1 cellular context compared by ENCODE assay signal in the genomic region with DNA sequence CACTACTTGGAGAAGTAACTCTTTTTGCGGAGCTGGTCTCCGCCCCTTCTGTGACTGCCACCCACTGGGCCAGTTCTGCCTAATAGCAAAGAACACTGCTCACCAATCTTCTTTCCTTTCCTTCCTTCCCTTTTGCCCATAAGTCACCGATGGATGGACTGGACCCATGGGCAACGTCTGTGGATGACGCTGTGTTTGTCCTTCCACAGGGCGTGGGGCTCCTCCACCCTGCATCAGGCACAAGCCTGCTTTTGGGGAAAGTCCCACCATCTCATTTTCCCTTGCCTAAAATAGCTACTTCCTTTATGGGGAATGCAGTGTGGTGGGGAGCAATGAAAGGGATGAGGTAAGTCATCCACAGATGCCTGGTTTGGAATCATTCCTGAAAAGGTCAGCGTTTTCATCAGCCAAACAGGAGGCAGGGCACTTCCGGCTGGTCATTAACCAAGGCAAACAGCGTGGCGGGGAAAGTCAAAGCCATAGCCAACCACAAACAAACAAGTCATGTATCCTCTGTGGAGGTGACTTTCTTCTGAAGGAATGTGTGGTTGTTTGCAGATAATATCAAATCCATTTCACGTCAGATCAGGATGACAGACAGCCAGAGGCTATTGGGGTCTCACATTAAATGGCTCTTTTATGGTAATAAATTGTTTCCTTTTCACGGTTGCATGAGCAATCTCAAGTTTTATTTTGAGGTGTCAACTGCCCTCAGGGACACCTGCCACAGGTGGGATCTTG.
A peak's percentile ranks its signal among the peaks of the same experiment; 100 is the strongest.
TF ChIP-seq lines count a peak whose summit lies in the region.

No MANE protein-coding gene starts in this region.

TF ChIP-seq in HEK293, 187 proteins besides CTCF, POLR2A, EP300 and RAD21 (continued from another document and continues in another):
- no peak for TF ChIP-seq ZNF416 (tag by site-specific recombination; IDR thresholded peaks at IDR 0.05)
- no peak for TF ChIP-seq ZNF114 (tag by site-specific recombination; IDR thresholded peaks at IDR 0.05)
- no peak for TF ChIP-seq IKZF3 (tag by site-specific recombination; IDR thresholded peaks at IDR 0.05)
- TF ChIP-seq, protein P1, sequence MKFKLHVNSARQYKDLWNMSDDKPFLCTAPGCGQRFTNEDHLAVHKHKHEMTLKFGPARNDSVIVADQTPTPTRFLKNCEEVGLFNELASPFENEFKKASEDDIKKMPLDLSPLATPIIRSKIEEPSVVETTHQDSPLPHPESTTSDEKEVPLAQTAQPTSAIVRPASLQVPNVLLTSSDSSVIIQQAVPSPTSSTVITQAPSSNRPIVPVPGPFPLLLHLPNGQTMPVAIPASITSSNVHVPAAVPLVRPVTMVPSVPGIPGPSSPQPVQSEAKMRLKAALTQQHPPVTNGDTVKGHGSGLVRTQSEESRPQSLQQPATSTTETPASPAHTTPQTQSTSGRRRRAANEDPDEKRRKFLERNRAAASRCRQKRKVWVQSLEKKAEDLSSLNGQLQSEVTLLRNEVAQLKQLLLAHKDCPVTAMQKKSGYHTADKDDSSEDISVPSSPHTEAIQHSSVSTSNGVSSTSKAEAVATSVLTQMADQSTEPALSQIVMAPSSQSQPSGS (tag by site-specific recombination; IDR thresholded peaks at IDR 0.05; ENCODE audit: low read depth), result peak; percentile 45; the same call in 1 of the 2 replicates
- TF ChIP-seq KLF7 (tag by site-specific recombination; IDR thresholded peaks at IDR 0.05; ENCODE audit: borderline replicate concordance), result no peak
- TF ChIP-seq, protein P2, sequence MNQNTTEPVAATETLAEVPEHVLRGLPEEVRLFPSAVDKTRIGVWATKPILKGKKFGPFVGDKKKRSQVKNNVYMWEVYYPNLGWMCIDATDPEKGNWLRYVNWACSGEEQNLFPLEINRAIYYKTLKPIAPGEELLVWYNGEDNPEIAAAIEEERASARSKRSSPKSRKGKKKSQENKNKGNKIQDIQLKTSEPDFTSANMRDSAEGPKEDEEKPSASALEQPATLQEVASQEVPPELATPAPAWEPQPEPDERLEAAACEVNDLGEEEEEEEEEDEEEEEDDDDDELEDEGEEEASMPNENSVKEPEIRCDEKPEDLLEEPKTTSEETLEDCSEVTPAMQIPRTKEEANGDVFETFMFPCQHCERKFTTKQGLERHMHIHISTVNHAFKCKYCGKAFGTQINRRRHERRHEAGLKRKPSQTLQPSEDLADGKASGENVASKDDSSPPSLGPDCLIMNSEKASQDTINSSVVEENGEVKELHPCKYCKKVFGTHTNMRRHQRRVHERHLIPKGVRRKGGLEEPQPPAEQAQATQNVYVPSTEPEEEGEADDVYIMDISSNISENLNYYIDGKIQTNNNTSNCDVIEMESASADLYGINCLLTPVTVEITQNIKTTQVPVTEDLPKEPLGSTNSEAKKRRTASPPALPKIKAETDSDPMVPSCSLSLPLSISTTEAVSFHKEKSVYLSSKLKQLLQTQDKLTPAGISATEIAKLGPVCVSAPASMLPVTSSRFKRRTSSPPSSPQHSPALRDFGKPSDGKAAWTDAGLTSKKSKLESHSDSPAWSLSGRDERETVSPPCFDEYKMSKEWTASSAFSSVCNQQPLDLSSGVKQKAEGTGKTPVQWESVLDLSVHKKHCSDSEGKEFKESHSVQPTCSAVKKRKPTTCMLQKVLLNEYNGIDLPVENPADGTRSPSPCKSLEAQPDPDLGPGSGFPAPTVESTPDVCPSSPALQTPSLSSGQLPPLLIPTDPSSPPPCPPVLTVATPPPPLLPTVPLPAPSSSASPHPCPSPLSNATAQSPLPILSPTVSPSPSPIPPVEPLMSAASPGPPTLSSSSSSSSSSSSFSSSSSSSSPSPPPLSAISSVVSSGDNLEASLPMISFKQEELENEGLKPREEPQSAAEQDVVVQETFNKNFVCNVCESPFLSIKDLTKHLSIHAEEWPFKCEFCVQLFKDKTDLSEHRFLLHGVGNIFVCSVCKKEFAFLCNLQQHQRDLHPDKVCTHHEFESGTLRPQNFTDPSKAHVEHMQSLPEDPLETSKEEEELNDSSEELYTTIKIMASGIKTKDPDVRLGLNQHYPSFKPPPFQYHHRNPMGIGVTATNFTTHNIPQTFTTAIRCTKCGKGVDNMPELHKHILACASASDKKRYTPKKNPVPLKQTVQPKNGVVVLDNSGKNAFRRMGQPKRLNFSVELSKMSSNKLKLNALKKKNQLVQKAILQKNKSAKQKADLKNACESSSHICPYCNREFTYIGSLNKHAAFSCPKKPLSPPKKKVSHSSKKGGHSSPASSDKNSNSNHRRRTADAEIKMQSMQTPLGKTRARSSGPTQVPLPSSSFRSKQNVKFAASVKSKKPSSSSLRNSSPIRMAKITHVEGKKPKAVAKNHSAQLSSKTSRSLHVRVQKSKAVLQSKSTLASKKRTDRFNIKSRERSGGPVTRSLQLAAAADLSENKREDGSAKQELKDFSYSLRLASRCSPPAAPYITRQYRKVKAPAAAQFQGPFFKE (tag by site-specific recombination; IDR thresholded peaks at IDR 0.05; ENCODE audit: borderline replicate concordance), result no peak
- 0 out of 2 replicates have a peak, but pooled peaks have one; percentile 16 for TF ChIP-seq ZNF660 (tag by site-specific recombination; IDR thresholded peaks at IDR 0.05)
- no peak for TF ChIP-seq ZNF341 (tag by site-specific recombination; IDR thresholded peaks at IDR 0.05; ENCODE audit: low read depth)
- TF ChIP-seq ZNF121 (tag by site-specific recombination; IDR thresholded peaks at IDR 0.05), result no peak
- TF ChIP-seq ZEB2 (tag by site-specific recombination; IDR thresholded peaks at IDR 0.05), result peak; percentile 66
- TF ChIP-seq ZNF404 (tag by site-specific recombination; IDR thresholded peaks at IDR 0.05), result no peak
- TF ChIP-seq ZNF155 (tag by site-specific recombination; IDR thresholded peaks at IDR 0.05), result no peak
- no peak for TF ChIP-seq MYNN (tag by site-specific recombination; IDR thresholded peaks at IDR 0.05; ENCODE audit: borderline replicate concordance)
- no peak for TF ChIP-seq ZNF202 (tag by site-specific recombination; IDR thresholded peaks at IDR 0.05; ENCODE audit: borderline replicate concordance)
- TF ChIP-seq, protein P3, sequence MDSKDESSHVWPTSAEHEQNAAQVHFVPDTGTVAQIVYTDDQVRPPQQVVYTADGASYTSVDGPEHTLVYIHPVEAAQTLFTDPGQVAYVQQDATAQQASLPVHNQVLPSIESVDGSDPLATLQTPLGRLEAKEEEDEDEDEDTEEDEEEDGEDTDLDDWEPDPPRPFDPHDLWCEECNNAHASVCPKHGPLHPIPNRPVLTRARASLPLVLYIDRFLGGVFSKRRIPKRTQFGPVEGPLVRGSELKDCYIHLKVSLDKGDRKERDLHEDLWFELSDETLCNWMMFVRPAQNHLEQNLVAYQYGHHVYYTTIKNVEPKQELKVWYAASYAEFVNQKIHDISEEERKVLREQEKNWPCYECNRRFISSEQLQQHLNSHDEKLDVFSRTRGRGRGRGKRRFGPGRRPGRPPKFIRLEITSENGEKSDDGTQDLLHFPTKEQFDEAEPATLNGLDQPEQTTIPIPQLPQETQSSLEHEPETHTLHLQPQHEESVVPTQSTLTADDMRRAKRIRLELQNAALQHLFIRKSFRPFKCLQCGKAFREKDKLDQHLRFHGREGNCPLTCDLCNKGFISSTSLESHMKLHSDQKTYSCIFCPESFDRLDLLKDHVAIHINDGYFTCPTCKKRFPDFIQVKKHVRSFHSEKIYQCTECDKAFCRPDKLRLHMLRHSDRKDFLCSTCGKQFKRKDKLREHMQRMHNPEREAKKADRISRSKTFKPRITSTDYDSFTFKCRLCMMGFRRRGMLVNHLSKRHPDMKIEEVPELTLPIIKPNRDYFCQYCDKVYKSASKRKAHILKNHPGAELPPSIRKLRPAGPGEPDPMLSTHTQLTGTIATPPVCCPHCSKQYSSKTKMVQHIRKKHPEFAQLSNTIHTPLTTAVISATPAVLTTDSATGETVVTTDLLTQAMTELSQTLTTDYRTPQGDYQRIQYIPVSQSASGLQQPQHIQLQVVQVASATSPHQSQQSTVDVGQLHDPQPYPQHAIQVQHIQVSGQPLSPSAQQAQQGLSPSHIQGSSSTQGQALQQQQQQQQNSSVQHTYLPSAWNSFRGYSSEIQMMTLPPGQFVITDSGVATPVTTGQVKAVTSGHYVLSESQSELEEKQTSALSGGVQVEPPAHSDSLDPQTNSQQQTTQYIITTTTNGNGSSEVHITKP (tag by site-specific recombination; IDR thresholded peaks at IDR 0.05), result peak; percentile 40; the same call in 1 of the 2 replicates
- TF ChIP-seq ZNF488 (tag by site-specific recombination; IDR thresholded peaks at IDR 0.05), result no peak
- TF ChIP-seq KLF1 (tag by site-specific recombination; IDR thresholded peaks at IDR 0.05), result peak; percentile 20; the same call in 1 of the 2 replicates
- TF ChIP-seq KLF16 (tag by site-specific recombination; IDR thresholded peaks at IDR 0.05), result 0 out of 2 replicates have a peak, but pooled peaks have one; percentile 30
- no peak for TF ChIP-seq ZNF654 (tag by site-specific recombination; IDR thresholded peaks at IDR 0.05; ENCODE audit: low read depth)
- TF ChIP-seq ZNF248 (tag by site-specific recombination; IDR thresholded peaks at IDR 0.05), result no peak
- TF ChIP-seq ZNF140 (tag by site-specific recombination; IDR thresholded peaks at IDR 0.05), result no peak
- TF ChIP-seq ZNF366 (tag by site-specific recombination; conservative IDR thresholded peaks at IDR 0.05), result 0 out of 2 replicates have a peak, but pooled peaks have one; percentile 27
- TF ChIP-seq SCRT2 (tag by site-specific recombination; IDR thresholded peaks at IDR 0.05), result peak; percentile 89
- no peak for TF ChIP-seq ZNF561 (tag by site-specific recombination; IDR thresholded peaks at IDR 0.05; ENCODE audit: borderline replicate concordance)
- no peak for TF ChIP-seq ZNF292 (tag by site-specific recombination; IDR thresholded peaks at IDR 0.05; ENCODE audit: borderline replicate concordance, low read depth)
- TF ChIP-seq ZNF510 (tag by site-specific recombination; IDR thresholded peaks at IDR 0.05; ENCODE audit: insufficient replicate concordance), result no peak
- TF ChIP-seq ZNF266 (tag by site-specific recombination; IDR thresholded peaks at IDR 0.05; ENCODE audit: low read depth), result no peak
- no peak for TF ChIP-seq ZNF138 (tag by site-specific recombination; IDR thresholded peaks at IDR 0.05; ENCODE audit: borderline replicate concordance)
- TF ChIP-seq ZNF133 (tag by site-specific recombination; IDR thresholded peaks at IDR 0.05), result no peak
- 0 out of 2 replicates have a peak, but pooled peaks have one; percentile 20 for TF ChIP-seq ZNF639 (tag by site-specific recombination; IDR thresholded peaks at IDR 0.05)
- no peak for TF ChIP-seq ZNF391 (tag by site-specific recombination; IDR thresholded peaks at IDR 0.05; ENCODE audit: borderline replicate concordance, low read depth)
- no peak for TF ChIP-seq BCL11A (tag by site-specific recombination; IDR thresholded peaks at IDR 0.05; ENCODE audit: low read depth)
- TF ChIP-seq ZBTB20 (tag by site-specific recombination; IDR thresholded peaks at IDR 0.05), result no peak; the same call in 1 of the 2 replicates
- TF ChIP-seq ZSCAN23 (tag by site-specific recombination; IDR thresholded peaks at IDR 0.05), result no peak
- TF ChIP-seq RBAK (tag by site-specific recombination; IDR thresholded peaks at IDR 0.05), result no peak
- TF ChIP-seq, protein P4, sequence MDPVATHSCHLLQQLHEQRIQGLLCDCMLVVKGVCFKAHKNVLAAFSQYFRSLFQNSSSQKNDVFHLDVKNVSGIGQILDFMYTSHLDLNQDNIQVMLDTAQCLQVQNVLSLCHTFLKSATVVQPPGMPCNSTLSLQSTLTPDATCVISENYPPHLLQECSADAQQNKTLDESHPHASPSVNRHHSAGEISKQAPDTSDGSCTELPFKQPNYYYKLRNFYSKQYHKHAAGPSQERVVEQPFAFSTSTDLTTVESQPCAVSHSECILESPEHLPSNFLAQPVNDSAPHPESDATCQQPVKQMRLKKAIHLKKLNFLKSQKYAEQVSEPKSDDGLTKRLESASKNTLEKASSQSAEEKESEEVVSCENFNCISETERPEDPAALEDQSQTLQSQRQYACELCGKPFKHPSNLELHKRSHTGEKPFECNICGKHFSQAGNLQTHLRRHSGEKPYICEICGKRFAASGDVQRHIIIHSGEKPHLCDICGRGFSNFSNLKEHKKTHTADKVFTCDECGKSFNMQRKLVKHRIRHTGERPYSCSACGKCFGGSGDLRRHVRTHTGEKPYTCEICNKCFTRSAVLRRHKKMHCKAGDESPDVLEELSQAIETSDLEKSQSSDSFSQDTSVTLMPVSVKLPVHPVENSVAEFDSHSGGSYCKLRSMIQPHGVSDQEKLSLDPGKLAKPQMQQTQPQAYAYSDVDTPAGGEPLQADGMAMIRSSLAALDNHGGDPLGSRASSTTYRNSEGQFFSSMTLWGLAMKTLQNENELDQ (tag by site-specific recombination; IDR thresholded peaks at IDR 0.05; ENCODE audit: low read depth), result no peak
- TF ChIP-seq ZBTB1 (tag by site-specific recombination; IDR thresholded peaks at IDR 0.05), result no peak
- no peak for TF ChIP-seq ZNF221 (tag by site-specific recombination; IDR thresholded peaks at IDR 0.05; ENCODE audit: borderline replicate concordance)
- TF ChIP-seq TRIM28 (IDR thresholded peaks at IDR 0.05; ENCODE audit: borderline replicate concordance, low read length), result no peak
- no peak for TF ChIP-seq ZNF707 (tag by site-specific recombination; IDR thresholded peaks at IDR 0.05)
- no peak for TF ChIP-seq ZNF530 (tag by site-specific recombination; IDR thresholded peaks at IDR 0.05; ENCODE audit: low read depth)
- TF ChIP-seq ZNF473 (tag by site-specific recombination; IDR thresholded peaks at IDR 0.05), result no peak
- TF ChIP-seq KLF10 (tag by site-specific recombination; IDR thresholded peaks at IDR 0.05), result no peak
- TF ChIP-seq ZNF560 (tag by site-specific recombination; IDR thresholded peaks at IDR 0.05; ENCODE audit: borderline replicate concordance), result no peak
- TF ChIP-seq ZNF704 (tag by site-specific recombination; IDR thresholded peaks at IDR 0.05), result no peak
- TF ChIP-seq ZNF184 (tag by site-specific recombination; IDR thresholded peaks at IDR 0.05), result no peak
- no peak for TF ChIP-seq ZNF521 (tag by site-specific recombination; IDR thresholded peaks at IDR 0.05)
